1 cellular context compared by ENCODE assay signal in genomic region chr3:196774845-196775422, GRCh38.
TF ChIP-seq lines count a peak whose summit lies in the region.

No MANE protein-coding gene starts in this region.

TF ChIP-seq in WTC11, 78 proteins besides CTCF, POLR2A, EP300 and RAD21 (continued from another document):
- TF ChIP-seq AR (CRISPR knock-in tag; IDR thresholded peaks at IDR 0.05) (no peak), ATF3 (CRISPR knock-in tag; conservative IDR thresholded peaks at IDR 0.05) (no peak), USF1 (CRISPR knock-in tag; IDR thresholded peaks at IDR 0.05) (no peak), SMAD3 (CRISPR knock-in tag; IDR thresholded peaks at IDR 0.05; ENCODE audit: borderline replicate concordance) (no peak), E2F1 (CRISPR knock-in tag; IDR thresholded peaks at IDR 0.05) (no peak), FOXP1 (CRISPR knock-in tag; IDR thresholded peaks at IDR 0.05; ENCODE audit: borderline replicate concordance) (no peak)
